In genomic region chr11:81804858-81805257, GRCh38 we compare ENCODE assay signal across 27 cellular contexts.
"Had no signal": no experiment of that assay in that cellular context is flagged by ENCODE, and none has a peak within 500 bp of the region (broad histone marks: within the 10 kb centered on the region; RNA-seq: fewer than 3 reads in every experiment).

No MANE protein-coding gene starts in this region.

- DNase-seq: colonic mucosa; effector CD8-positive, alpha-beta T cell; endodermal cell; foreskin melanocyte; glutamatergic neuron; heart right ventricle; hippocampal formation; immature natural killer cell; islet precursor cell; mesenchymal stem cell; midbrain; naive thymus-derived CD4-positive, alpha-beta T cell; nephron progenitor cell; pancreas; right lobe of liver; small intestine; stimulated activated CD4-positive, alpha-beta T cell treated with anti-CD3 and anti-CD28 coated beads, Interleukin-15, amount 100 ng/mL, for 24 hours; stimulated activated CD4-positive, alpha-beta T cell treated with anti-CD3 and anti-CD28 coated beads, Interleukin-2, amount 100 ng/mL, for 48 hours; stimulated activated naive B cell treated with anti-CD40 and anti-IgM and Interleukin-4, amounts not matched to agents 10 μg/mL and 1 μg/mL and 100 μg/mL, for 72 hours; upper lobe of right lung; uterus had no signal

- H3K36me3 ChIP-seq: colonic mucosa, esophagus muscularis mucosa, heart right ventricle, neutrophil, pancreas, right lobe of liver, thoracic aorta, tibial nerve, upper lobe of right lung, uterus had no signal

- FAIRE-seq: pancreas, small intestine had no signal

- H3K27me3 ChIP-seq: colonic mucosa, esophagus muscularis mucosa, heart right ventricle, neutrophil, pancreas, right lobe of liver, tibial nerve, upper lobe of right lung, uterus had no signal

- H3K9me3 ChIP-seq: colonic mucosa, neutrophil, pancreas, right lobe of liver, thoracic aorta, upper lobe of right lung, uterus had no signal

- ATAC-seq: heart right ventricle; left lobe of liver; naive thymus-derived CD4-positive, alpha-beta T cell; pancreas; right lobe of liver; stimulated activated naive B cell treated with anti-CD40 and anti-IgM and Interleukin-4, amounts not matched to agents 10 μg/mL and 1 μg/mL and 100 μg/mL, for 72 hours; upper lobe of right lung had no signal

- H3K4me1 ChIP-seq: colonic mucosa, esophagus muscularis mucosa, heart right ventricle, pancreas, right lobe of liver, tibial nerve, upper lobe of right lung, uterus had no signal

- H3K27ac ChIP-seq: colonic mucosa, esophagus muscularis mucosa, heart right ventricle, neutrophil, pancreas, right lobe of liver, thoracic aorta, tibial nerve, upper lobe of right lung, uterus had no signal

- H3K4me3 ChIP-seq: colonic mucosa, esophagus muscularis mucosa, heart right ventricle, lung, pancreas, right lobe of liver, thoracic aorta, tibial nerve, upper lobe of right lung, uterus had no signal
